Comparison of ENCODE assay signal across 12 cellular contexts in genomic region chr3:105322570-105323273, GRCh38. TPM values are rescaled to one million over a fixed set of nuclear protein-coding genes. Genes with fewer than 3 reads are reported as not detected.
DNase-seq lines count a peak whose midpoint lies in the region; ATAC-seq, FAIRE-seq and TF ChIP-seq lines count a peak whose summit lies in the region.
"Had no signal": no experiment of that assay in that cellular context is flagged by ENCODE, and none has a peak within 500 bp of the region (broad histone marks: within the 10 kb centered on the region; RNA-seq: fewer than 3 reads in every experiment).

No MANE protein-coding gene starts in this region.

- intact Hi-C loops in activated B cell treated with CpG ODN at 0.5 μM for 24 hours (cut with micrococcal nuclease) (loop anchor here (2.0 kb wide), 2 partner anchors 24 to 44 kb away; partner anchors contain the start of gene ALCAM), lower lobe of right lung (cut with DNase I) (no loop called here), kidney (cut with DNase I) (no loop called here)

- H3K27me3 Mint-ChIP-seq in activated B cell treated with CpG ODN at 0.5 μM for 24 hours = no peaks in the 10 kb centered on the region

- H3K9ac ChIP-seq in kidney (ENCODE audit: low read length in 2 of 2) = no peak overlapping the region

- CTCF ChIA-PET in activated B cell treated with CpG ODN at 0.5 μM for 24 hours (lab: Charles Lee) = no interaction called here

- POLR2A ChIA-PET in activated B cell treated with CpG ODN at 0.5 μM for 24 hours (lab: Charles Lee) = interaction anchor here (0.8 to 1.1 kb wide), 2 partner anchors 44 to 46 kb away, joined by 3 to 4 read pairs; partner anchors contain the start of gene ALCAM

- H3K4me3 Mint-ChIP-seq in activated B cell treated with CpG ODN at 0.5 μM for 24 hours = no peak overlapping the region
- H3K4me3 Mint-ChIP-seq: neural crest cell had no signal

- H3K4me1 Mint-ChIP-seq in activated B cell treated with CpG ODN at 0.5 μM for 24 hours = peaks cover 6% of the 10 kb centered on the region
- H3K4me1 Mint-ChIP-seq: neural crest cell had no signal

- H3K4me1 ChIP-seq in lower lobe of right lung (no peaks in the 10 kb centered on the region), kidney (ENCODE audit: control insufficient read depth in 1 of 2, insufficient read depth in 1 of 2, low read depth in 1 of 2, low read length in 2 of 2) (no peaks in the 10 kb centered on the region)

- TF ChIP-seq CTCF in activated B cell treated with CpG ODN at 0.5 μM for 24 hours (IDR thresholded peaks at IDR 0.05) = no peak
- no peak for TF ChIP-seq CTCF in lower lobe of right lung (IDR thresholded peaks at IDR 0.05)
- no peak for TF ChIP-seq CTCF in D721Med (IDR thresholded peaks at IDR 0.05; ENCODE audit: insufficient read depth, missing control alignments)
- no peak for TF ChIP-seq CTCF in kidney (IDR thresholded peaks at IDR 0.05; ENCODE audit: borderline replicate concordance, extremely low read depth, insufficient read depth)

- H3K36me3 ChIP-seq in lower lobe of right lung = no peaks in the 10 kb centered on the region
- no peaks in the 10 kb centered on the region for H3K36me3 ChIP-seq in kidney (ENCODE audit: control insufficient read depth in 1 of 2, insufficient read depth in 2 of 2, low read length in 2 of 2)

- no peaks in the 10 kb centered on the region for H3K9me3 Mint-ChIP-seq in activated B cell treated with CpG ODN at 0.5 μM for 24 hours

- peak overlapping the region; percentile 50 for H3K27ac Mint-ChIP-seq in activated B cell treated with CpG ODN at 0.5 μM for 24 hours

- no peaks in the 10 kb centered on the region for H3K27me3 ChIP-seq in lower lobe of right lung (ENCODE audit: low read depth)

- FAIRE-seq in GM18507 (lab: Jason Lieb, UNC) = peak; percentile 61
- no peak for FAIRE-seq in D721Med (lab: Jason Lieb, UNC)
- FAIRE-seq in kidney (lab: Jason Lieb, UNC) = no peak

- peak; percentile 64 for ATAC-seq in GM19468 (IDR thresholded peaks at IDR 0.05; ENCODE audit: extremely low read depth, unreplicated experiment)
- ATAC-seq in HG03025 (IDR thresholded peaks at IDR 0.05; ENCODE audit: low FRiP score, unreplicated experiment) = peak; percentile 96
- peak; percentile 85 for ATAC-seq in activated B cell treated with CpG ODN at 0.5 μM for 24 hours (ENCODE audit: low read depth)
- ATAC-seq in lower lobe of right lung = no peak

- no peak overlapping the region for H3K27ac ChIP-seq in lower lobe of right lung
- H3K27ac ChIP-seq in kidney (ENCODE audit: low read depth in 2 of 2, low read length in 2 of 2) = no peak overlapping the region

- H3K36me3 Mint-ChIP-seq in activated B cell treated with CpG ODN at 0.5 μM for 24 hours (ENCODE audit: low read depth) = no peaks in the 10 kb centered on the region

- H3K9me3 ChIP-seq in lower lobe of right lung (no peaks in the 10 kb centered on the region), kidney (ENCODE audit: control insufficient read depth in 1 of 2, low read length in 2 of 2) (no peaks in the 10 kb centered on the region)

- DNase-seq in GM18507 (ENCODE audit: extremely low spot score, insufficient read length, low read depth) (no peak), activated B cell treated with CpG ODN at 0.5 μM for 24 hours (no peak), lower lobe of right lung (no peak), D721Med (ENCODE audit: insufficient read length, low spot score) (no peak), RKO (ENCODE audit: low spot score) (no peak), kidney (no peak)
- DNase-seq: effector memory CD4-positive, alpha-beta T cell; NCI-H446 treated with DMSO at 0.1 percent for 48 hours; stimulated activated CD4-positive, alpha-beta T cell treated with anti-CD3 and anti-CD28 coated beads, Interleukin-4, amount 100 ng/mL, for 4 hours had no signal

- H3K4me3 ChIP-seq in lower lobe of right lung (no peak overlapping the region), kidney (ENCODE audit: low read length in 2 of 2) (no peak overlapping the region)

RNA-seq across cellular contexts. Expression of gene ALCAM, which starts 44.0 kb away (rescaled TPM):
- total RNA-seq in activated B cell treated with CpG ODN at 0.5 μM for 24 hours (27.6 and 28.5 TPM in 2 replicates), lower lobe of right lung (174 TPM), kidney (36.4 TPM)
- 15.1 TPM for polyA plus RNA-seq in kidney (ENCODE audit: insufficient read depth, low read depth, low replicate concordance)

Comparison
In these comparisons a context has a peak if more than half of its experiments do, and no peak if none do; other contexts are left out.
1. ATAC-seq: peak in GM19468 (single experiment), HG03025 (single experiment) and activated B cell treated with CpG ODN at 0.5 μM for 24 hours (single experiment); none in lower lobe of right lung (0 of 2).